ENCODE assay signal across 11 cellular contexts in the genomic region with DNA sequence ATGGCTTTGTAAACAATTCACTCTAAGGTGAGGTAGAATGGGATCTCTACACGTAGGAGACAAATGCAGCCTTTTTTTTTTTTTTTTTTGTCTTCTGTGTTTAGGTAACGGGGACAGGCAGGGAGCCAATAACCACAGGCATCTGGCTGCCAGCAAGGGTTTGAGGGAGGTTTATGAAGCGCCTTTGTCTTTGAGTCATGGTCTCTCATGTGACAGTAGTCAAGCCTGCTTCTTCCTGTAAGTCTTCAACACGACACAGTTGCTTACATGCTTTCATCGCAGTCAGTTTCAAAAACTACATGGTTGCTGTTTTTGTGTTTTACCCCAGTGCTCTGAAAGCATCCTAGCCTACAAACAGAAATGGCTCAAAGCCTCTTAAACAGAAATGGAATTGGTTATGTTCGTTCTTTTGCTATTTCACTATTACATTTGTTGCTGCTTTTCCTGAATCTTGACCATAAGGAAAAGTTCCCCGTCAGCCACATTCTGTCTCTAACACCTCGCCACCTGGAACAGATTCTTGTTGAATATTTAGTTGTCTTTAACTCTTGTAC.
A peak's percentile ranks its signal among the peaks of the same experiment; 100 is the strongest.
DNase-seq lines count a peak whose midpoint lies in the region; ATAC-seq and TF ChIP-seq lines count a peak whose summit lies in the region.
"Had no signal": no experiment of that assay in that cellular context is flagged by ENCODE, and none has a peak within 500 bp of the region (broad histone marks: within the 10 kb centered on the region; RNA-seq: fewer than 3 reads in every experiment).

No MANE protein-coding gene starts in this region.

- CTCF ChIA-PET in activated CD4-positive, alpha-beta T cell treated with anti-CD3 and anti-CD28 coated beads, Interleukin-2, amount 10 ng/mL, durations not matched to agents 7 days and 5 days (lab: Charles Lee) = no interaction called here

- in situ Hi-C loops in ACHN (cut with HindIII; ENCODE audit: low pct_ligation_motif_present, low pct_unique_long_range_greater_than_20kb, low sequenced_read_pairs) = no loop called here

- H3K27ac Mint-ChIP-seq in HFFc6 = peak overlapping the region; percentile 37; the same call in 1 of the 2 replicates
- no peak overlapping the region for H3K27ac Mint-ChIP-seq in activated CD4-positive, alpha-beta T cell treated with anti-CD3 and anti-CD28 coated beads, Interleukin-2, amount 10 ng/mL, durations not matched to agents 7 days and 5 days
- H3K27ac Mint-ChIP-seq: CD8-positive, alpha-beta memory T cell; nephron had no signal

- POLR2A ChIA-PET in activated CD4-positive, alpha-beta T cell treated with anti-CD3 and anti-CD28 coated beads, Interleukin-2, amount 10 ng/mL, durations not matched to agents 7 days and 5 days (lab: Charles Lee) = no interaction called here

- H3K36me3 Mint-ChIP-seq in HFFc6 (ENCODE audit: low read depth) = no peaks in the 10 kb centered on the region
- H3K36me3 Mint-ChIP-seq in activated CD4-positive, alpha-beta T cell treated with anti-CD3 and anti-CD28 coated beads, Interleukin-2, amount 10 ng/mL, durations not matched to agents 7 days and 5 days (ENCODE audit: low read depth) = no peaks in the 10 kb centered on the region
- H3K36me3 Mint-ChIP-seq: CD8-positive, alpha-beta memory T cell had no signal

- H3K4me3 Mint-ChIP-seq in HFFc6 = peak overlapping the region; percentile 63; the same call in 1 of the 2 replicates
- no peak overlapping the region for H3K4me3 Mint-ChIP-seq in activated CD4-positive, alpha-beta T cell treated with anti-CD3 and anti-CD28 coated beads, Interleukin-2, amount 10 ng/mL, durations not matched to agents 7 days and 5 days
- H3K4me3 Mint-ChIP-seq: CD8-positive, alpha-beta memory T cell; nephron had no signal

- H3K4me1 Mint-ChIP-seq in HFFc6 (ENCODE audit: low read depth) = peaks cover 15% of the 10 kb centered on the region
- peaks cover 4% of the 10 kb centered on the region for H3K4me1 Mint-ChIP-seq in activated CD4-positive, alpha-beta T cell treated with anti-CD3 and anti-CD28 coated beads, Interleukin-2, amount 10 ng/mL, durations not matched to agents 7 days and 5 days
- H3K4me1 Mint-ChIP-seq: CD8-positive, alpha-beta memory T cell; nephron had no signal

- DNase-seq in ACHN (peak; percentile 22), HFFc6 (peak; percentile 73), NCI-H748 (lab: John Stamatoyannopoulos, UW; ENCODE audit: unreplicated experiment) (peak; percentile 56), epidermal melanocyte (ENCODE audit: insufficient read length, low spot score) (peak; percentile 21)
- DNase-seq in activated CD4-positive, alpha-beta T cell treated with anti-CD3 and anti-CD28 coated beads, Interleukin-2, amount 10 ng/mL, durations not matched to agents 7 days and 5 days = no peak
- DNase-seq in activated naive CD4-positive, alpha-beta T cell (lab: John Stamatoyannopoulos, UW) = no peak
- DNase-seq: CD8-positive, alpha-beta memory T cell; NCI-H1930 had no signal

- no peaks in the 10 kb centered on the region for H3K9me3 Mint-ChIP-seq in HFFc6
- no peaks in the 10 kb centered on the region for H3K9me3 Mint-ChIP-seq in activated CD4-positive, alpha-beta T cell treated with anti-CD3 and anti-CD28 coated beads, Interleukin-2, amount 10 ng/mL, durations not matched to agents 7 days and 5 days
- H3K9me3 Mint-ChIP-seq: CD8-positive, alpha-beta memory T cell; nephron had no signal

- ATAC-seq in HG03045 (IDR thresholded peaks at IDR 0.05; ENCODE audit: unreplicated experiment) (no peak), HG03159 (IDR thresholded peaks at IDR 0.05; ENCODE audit: unreplicated experiment) (no peak)

- peaks cover 3% of the 10 kb centered on the region for H3K27me3 Mint-ChIP-seq in HFFc6 (ENCODE audit: insufficient read depth)
- peaks cover 2% of the 10 kb centered on the region for H3K27me3 Mint-ChIP-seq in activated CD4-positive, alpha-beta T cell treated with anti-CD3 and anti-CD28 coated beads, Interleukin-2, amount 10 ng/mL, durations not matched to agents 7 days and 5 days

- TF ChIP-seq CTCF in HFFc6 (IDR thresholded peaks at IDR 0.05) = no peak

Comparison
In these comparisons a context has a peak if more than half of its experiments do, and no peak if none do; other contexts are left out.
1. DNase-seq: peak in ACHN (single experiment), HFFc6 (single experiment), NCI-H748 (single experiment) and epidermal melanocyte (single experiment); none in activated CD4-positive, alpha-beta T cell treated with anti-CD3 and anti-CD28 coated beads, Interleukin-2, amount 10 ng/mL, durations not matched to agents 7 days and 5 days (single experiment) and activated naive CD4-positive, alpha-beta T cell (0 of 4).